Comparison of ENCODE assay signal across 29 cellular contexts in the genomic region with DNA sequence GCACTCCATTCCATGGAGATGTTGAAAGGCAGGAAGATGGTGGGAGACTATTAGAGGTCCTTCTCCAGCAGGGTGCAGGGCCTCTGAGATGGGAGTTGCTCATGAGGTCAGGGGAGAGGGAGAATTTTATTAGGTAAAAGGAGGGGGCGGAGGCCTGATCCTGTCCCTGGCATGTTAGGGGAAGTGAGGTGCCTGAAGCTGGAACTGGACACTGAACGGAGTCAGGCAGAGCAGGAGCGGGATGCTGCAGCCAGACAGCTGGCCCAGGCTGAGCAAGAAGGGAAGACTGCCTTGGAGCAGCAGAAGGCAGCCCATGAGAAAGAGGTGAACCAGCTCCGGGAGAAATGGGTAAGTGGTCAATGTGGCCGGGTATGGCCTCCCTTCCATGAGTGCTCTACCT. TPM values are rescaled to one million over a fixed set of nuclear protein-coding genes. Genes with fewer than 3 reads are reported as not detected.
A peak's percentile ranks its signal among the peaks of the same experiment; 100 is the strongest.
DNase-seq lines count a peak whose midpoint lies in the region; ATAC-seq and TF ChIP-seq lines count a peak whose summit lies in the region.
"Had no signal": no experiment of that assay in that cellular context is flagged by ENCODE, and none has a peak within 500 bp of the region (broad histone marks: within the 10 kb centered on the region; RNA-seq: fewer than 3 reads in every experiment).

No MANE protein-coding gene starts in this region.

- no peak overlapping the region for H3K4me3 ChIP-seq in PC-3 (ENCODE audit: low read length)
- H3K4me3 ChIP-seq: adrenal gland, right lobe of liver, upper lobe of right lung had no signal

- H3K9me3 ChIP-seq in PC-3 (ENCODE audit: low read length): no peaks in the 10 kb centered on the region
- H3K9me3 ChIP-seq: adrenal gland, right lobe of liver, upper lobe of right lung had no signal

- peaks cover 9% of the 10 kb centered on the region for H3K36me3 Mint-ChIP-seq in activated naive CD4-positive, alpha-beta T cell treated with anti-CD3 and anti-CD28 coated beads, Interleukin-2, amount 50 U/mL, for 24 hours
- H3K36me3 Mint-ChIP-seq in endothelial cell (ENCODE audit: low read depth, unreplicated experiment) (peaks cover 31% of the 10 kb centered on the region), CD14-positive monocyte (peaks cover 22 to 40% of the 10 kb centered on the region in 2 donors)
- H3K36me3 Mint-ChIP-seq in stimulated activated effector memory CD8-positive, alpha-beta T cell treated with anti-CD3 and anti-CD28 coated beads, Interleukin-12 subunit alpha, Interleukin-12 subunit beta, amount 100 ng/mL, for 72 hours: no peaks in the 10 kb centered on the region

- no peaks in the 10 kb centered on the region for H3K4me1 ChIP-seq in PC-3 (ENCODE audit: insufficient read depth, low read length)
- H3K4me1 ChIP-seq: adrenal gland, right lobe of liver, upper lobe of right lung had no signal

- no peaks in the 10 kb centered on the region for H3K9me2 ChIP-seq in PC-3 (replicated peaks; ENCODE audit: low read length)

- no peaks in the 10 kb centered on the region for H3K79me2 ChIP-seq in PC-3 (ENCODE audit: low read length)

- peak overlapping the region; percentile 52 for H3K27ac Mint-ChIP-seq in activated naive CD4-positive, alpha-beta T cell treated with anti-CD3 and anti-CD28 coated beads, Interleukin-2, amount 50 U/mL, for 24 hours
- H3K27ac Mint-ChIP-seq in endothelial cell (ENCODE audit: unreplicated experiment): no peak overlapping the region
- peak overlapping the region; percentile 49 for H3K27ac Mint-ChIP-seq in stimulated activated effector memory CD8-positive, alpha-beta T cell treated with anti-CD3 and anti-CD28 coated beads, Interleukin-12 subunit alpha, Interleukin-12 subunit beta, amount 100 ng/mL, for 72 hours
- H3K27ac Mint-ChIP-seq in CD14-positive monocyte: peak overlapping the region in 1 of 7 donors; percentile 12
- H3K27ac Mint-ChIP-seq: activated CD8-positive, alpha-beta memory T cell treated with anti-CD3 and anti-CD28 coated beads, Interleukin-2, amount 10 ng/mL, durations not matched to agents 7 days and 5 days; brain; progenitor cell of endocrine pancreas had no signal

- no peak overlapping the region for H3K9ac ChIP-seq in PC-3 (ENCODE audit: low read length)

- H2AFZ ChIP-seq in PC-3 (ENCODE audit: low read length): no peak overlapping the region

- TSS peak; percentile 57 for BruUV-seq in PC-3 (replicated peaks; lab: Mats Ljungman, UMichigan)

- no peaks in the 10 kb centered on the region for H3K27me3 Mint-ChIP-seq in activated naive CD4-positive, alpha-beta T cell treated with anti-CD3 and anti-CD28 coated beads, Interleukin-2, amount 50 U/mL, for 24 hours
- H3K27me3 Mint-ChIP-seq in endothelial cell (ENCODE audit: unreplicated experiment) (peaks cover 1% of the 10 kb centered on the region), CD14-positive monocyte (ENCODE audit: low read depth in 3 of 3) (no peaks in the 10 kb centered on the region)
- H3K27me3 Mint-ChIP-seq: activated CD8-positive, alpha-beta memory T cell treated with anti-CD3 and anti-CD28 coated beads, Interleukin-2, amount 10 ng/mL, durations not matched to agents 7 days and 5 days; brain; progenitor cell of endocrine pancreas had no signal

- intact Hi-C loops in PC-3 (cut with micrococcal nuclease) (no loop called here), left ventricle myocardium superior (cut with micrococcal nuclease) (no loop called here), CD14-positive monocyte (cut with micrococcal nuclease) (no loop called here)

- no peaks in the 10 kb centered on the region for H3K9me3 Mint-ChIP-seq in activated naive CD4-positive, alpha-beta T cell treated with anti-CD3 and anti-CD28 coated beads, Interleukin-2, amount 50 U/mL, for 24 hours
- H3K9me3 Mint-ChIP-seq in endothelial cell (ENCODE audit: unreplicated experiment): no peaks in the 10 kb centered on the region
- no peaks in the 10 kb centered on the region for H3K9me3 Mint-ChIP-seq in stimulated activated effector memory CD8-positive, alpha-beta T cell treated with anti-CD3 and anti-CD28 coated beads, Interleukin-12 subunit alpha, Interleukin-12 subunit beta, amount 100 ng/mL, for 72 hours
- peaks cover 0 to 7% (median 3%) of the 10 kb centered on the region in 7 donors for H3K9me3 Mint-ChIP-seq in CD14-positive monocyte

- H3K4me3 Mint-ChIP-seq in activated naive CD4-positive, alpha-beta T cell treated with anti-CD3 and anti-CD28 coated beads, Interleukin-2, amount 50 U/mL, for 24 hours: no peak overlapping the region
- H3K4me3 Mint-ChIP-seq in endothelial cell (ENCODE audit: unreplicated experiment) (peak overlapping the region; percentile 13), CD14-positive monocyte (no peak overlapping the region)
- H3K4me3 Mint-ChIP-seq in stimulated activated effector memory CD8-positive, alpha-beta T cell treated with anti-CD3 and anti-CD28 coated beads, Interleukin-12 subunit alpha, Interleukin-12 subunit beta, amount 100 ng/mL, for 72 hours: no peak overlapping the region
- H3K4me3 Mint-ChIP-seq: activated CD8-positive, alpha-beta memory T cell treated with anti-CD3 and anti-CD28 coated beads, Interleukin-2, amount 10 ng/mL, durations not matched to agents 7 days and 5 days; brain had no signal

- TF ChIP-seq CTCF in PC-3 (conservative IDR thresholded peaks at IDR 0.05; ENCODE audit: low read depth, low read length): no peak
- no peak for TF ChIP-seq CTCF in endothelial cell (IDR thresholded peaks at IDR 0.05; ENCODE audit: unreplicated experiment)
- TF ChIP-seq CTCF in CD14-positive monocyte (IDR thresholded peaks at IDR 0.05): no peak

- H3K27ac ChIP-seq in PC-3 (ENCODE audit: low read length): no peak overlapping the region
- H3K27ac ChIP-seq: adrenal gland, epithelial cell of prostate, right lobe of liver, upper lobe of right lung had no signal

- H3K4me1 Mint-ChIP-seq in activated naive CD4-positive, alpha-beta T cell treated with anti-CD3 and anti-CD28 coated beads, Interleukin-2, amount 50 U/mL, for 24 hours: peaks cover 10% of the 10 kb centered on the region
- H3K4me1 Mint-ChIP-seq in endothelial cell (ENCODE audit: unreplicated experiment): no peaks in the 10 kb centered on the region
- H3K4me1 Mint-ChIP-seq in stimulated activated effector memory CD8-positive, alpha-beta T cell treated with anti-CD3 and anti-CD28 coated beads, Interleukin-12 subunit alpha, Interleukin-12 subunit beta, amount 100 ng/mL, for 72 hours: peaks cover 17% of the 10 kb centered on the region
- no peaks in the 10 kb centered on the region for H3K4me1 Mint-ChIP-seq in CD14-positive monocyte
- H3K4me1 Mint-ChIP-seq: brain had no signal

- no peak for ATAC-seq in PC-3
- no peak for ATAC-seq in stimulated activated effector memory CD8-positive, alpha-beta T cell treated with anti-CD3 and anti-CD28 coated beads, Interleukin-12 subunit alpha, Interleukin-12 subunit beta, amount 100 ng/mL, for 72 hours
- ATAC-seq in left ventricle myocardium superior: no peak
- ATAC-seq: activated CD8-positive, alpha-beta memory T cell treated with anti-CD3 and anti-CD28 coated beads, Interleukin-2, amount 10 ng/mL, durations not matched to agents 7 days and 5 days; SK-N-SH treated with all-trans-retinoic acid at 6 μM for 48 hours; upper lobe of right lung had no signal

- DNase-seq in activated naive CD4-positive, alpha-beta T cell treated with anti-CD3 and anti-CD28 coated beads, Interleukin-2, amount 50 U/mL, for 16 hours: no peak
- DNase-seq in PC-3 (no peak), endothelial cell (ENCODE audit: low spot score) (no peak), left ventricle myocardium superior (no peak), CD14-positive monocyte (ENCODE audit: low spot score) (no peak)
- DNase-seq in stimulated activated effector memory CD8-positive, alpha-beta T cell treated with anti-CD3 and anti-CD28 coated beads, Interleukin-12 subunit alpha, Interleukin-12 subunit beta, amount 100 ng/mL, for 72 hours (ENCODE audit: low spot score in 2 of 2): no peak
- DNase-seq in stimulated activated CD8-positive, alpha-beta memory T cell treated with anti-CD3 and anti-CD28 coated beads, Interleukin-4, amount 100 ng/mL, for 48 hours: no peak
- DNase-seq: activated CD8-positive, alpha-beta memory T cell treated with anti-CD3 and anti-CD28 coated beads, Interleukin-2, amount 10 ng/mL, durations not matched to agents 7 days and 5 days; adrenal gland; Calu3; DMS79 treated with DMSO at 0.1 percent for 48 hours; GF-D8; kidney; NCI-H146; NCI-H2107; NCI-H446 treated with DMSO at 0.1 percent for 48 hours; right lobe of liver; stimulated activated CD4-positive, alpha-beta T cell treated with anti-CD3 and anti-CD28 coated beads, Interleukin-2, amount 100 ng/mL, for 48 hours; upper lobe of right lung had no signal

- H3K27me3 ChIP-seq in PC-3 (ENCODE audit: low read length): no peaks in the 10 kb centered on the region
- H3K27me3 ChIP-seq: adrenal gland, right lobe of liver, upper lobe of right lung had no signal

- H4K20me1 ChIP-seq in PC-3 (ENCODE audit: low read length): no peaks in the 10 kb centered on the region

- H3K4me2 ChIP-seq in PC-3 (ENCODE audit: low read length): no peak overlapping the region

- POLR2A ChIA-PET in PC-3 (lab: Charles Lee; ENCODE audit: unreplicated experiment): no interaction called here

- H3K36me3 ChIP-seq in PC-3 (ENCODE audit: low read depth, low read length): peaks cover 58% of the 10 kb centered on the region

- no peaks in the 10 kb centered on the region for H3F3A ChIP-seq in PC-3 (ENCODE audit: low read length, unreplicated experiment)

- CTCF ChIA-PET in PC-3 (lab: Charles Lee): no interaction called here

RNA-seq across cellular contexts. Expression of a gene that starts 24.4 kb away (rescaled TPM):
- total RNA-seq in PC-3 (2014; rRNA removed): 52.5 and 75.0 TPM in 2 replicates
- total RNA-seq in endothelial cell (ENCODE audit: unreplicated experiment): 30.7 TPM
- 17.7 TPM for total RNA-seq in left ventricle myocardium superior
- polyA plus RNA-seq in CD14-positive monocyte: 1 to 10 TPM in 1 of 2 donors, under 1 TPM in 1; 0.81 to 1.2 TPM

RNA-seq across cellular contexts. Expression of a gene that starts 41.8 kb away (rescaled TPM):
- not detected in 2 replicates for total RNA-seq in PC-3 (2014; rRNA removed)
- not detected for total RNA-seq in endothelial cell (ENCODE audit: unreplicated experiment)
- 0.12 TPM for total RNA-seq in left ventricle myocardium superior
- polyA plus RNA-seq in CD14-positive monocyte: not detected
- total RNA-seq: Calu3; progenitor cell of endocrine pancreas; right lobe of liver; T-helper 2 cell treated with Interferon-gamma antibody and Interleukin-4, amounts not matched to agents 100 ng/mL and 5 ng/mL, for 36 hours had no signal

RNA-seq across cellular contexts. Expression of a gene that starts 49.7 kb away (rescaled TPM):
- total RNA-seq in PC-3 (2014; rRNA removed) (not detected in 2 replicates), endothelial cell (ENCODE audit: unreplicated experiment) (not detected), left ventricle myocardium superior (not detected)
- not detected for polyA plus RNA-seq in CD14-positive monocyte
- total RNA-seq: activated CD8-positive, alpha-beta memory T cell treated with anti-CD3 and anti-CD28 coated beads, Interleukin-2, amount 10 ng/mL, durations not matched to agents 7 days and 5 days; adrenal gland; Calu3; H7; kidney; LHCN-M2; lower leg skin; progenitor cell of endocrine pancreas; right lobe of liver; T-helper 2 cell treated with Interferon-gamma antibody and Interleukin-4, amounts not matched to agents 100 ng/mL and 5 ng/mL, for 36 hours; upper lobe of right lung had no signal
- polyA plus RNA-seq: adrenal gland, BJ had no signal
